In the genomic region with DNA sequence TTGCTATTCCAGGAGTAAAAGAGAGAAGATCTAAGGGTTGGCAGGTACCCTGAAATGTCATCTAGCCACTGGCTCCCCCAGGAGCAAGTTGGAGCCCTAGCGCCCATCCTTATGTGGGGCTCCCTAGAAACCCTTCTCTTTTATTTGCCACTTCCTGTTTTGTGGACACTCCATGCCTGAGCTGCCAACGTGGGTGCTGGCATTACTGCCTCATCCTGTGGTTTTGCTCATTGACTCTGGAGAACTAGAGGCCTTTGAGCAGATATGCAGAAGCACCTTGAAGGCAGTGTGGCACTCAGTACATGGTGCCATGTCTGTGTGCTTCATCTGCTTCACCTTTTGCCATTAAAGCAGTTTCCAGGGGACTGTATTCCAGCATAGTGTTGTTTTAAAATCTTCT, we compare ENCODE assay signal across 8 cellular contexts. TPM values are rescaled to one million over a fixed set of nuclear protein-coding genes. Genes with fewer than 3 reads are reported as not detected.
DNase-seq lines count a peak whose midpoint lies in the region; ATAC-seq, FAIRE-seq and TF ChIP-seq lines count a peak whose summit lies in the region.

No MANE protein-coding gene starts in this region.

- no peaks in the 10 kb centered on the region for H3K27me3 ChIP-seq in OCI-LY3 (ENCODE audit: low read depth, low read length)
- no peaks in the 10 kb centered on the region for H3K27me3 ChIP-seq in breast epithelium
- H3K27me3 ChIP-seq in psoas muscle (ENCODE audit: insufficient read depth in 3 of 3, low read length in 2 of 3) = no peaks in the 10 kb centered on the region

- peaks cover 36% of the 10 kb centered on the region for H4K20me1 ChIP-seq in OCI-LY3 (ENCODE audit: insufficient read depth, low read length)

- H3K27ac ChIP-seq in OCI-LY3 (ENCODE audit: low read length) = peak overlapping the region; percentile 98
- peak overlapping the region; percentile 74 to 76 for H3K27ac ChIP-seq in breast epithelium
- H3K27ac ChIP-seq in psoas muscle = peak overlapping the region; percentile 71

- intact Hi-C loops in breast epithelium (cut with DNase I; ENCODE audit: low total_unique reads) (no loop called here), psoas muscle (cut with DNase I) (loop anchor here in 1 of 2 donors (2.0 to 10.0 kb wide), 3 partner anchors 75 to 541 kb away; no protein-coding TSS in a partner anchor)

- peak overlapping the region; percentile 30; the same call in 1 of the 2 replicates for H3K9ac ChIP-seq in OCI-LY3 (ENCODE audit: low read length)

- H3K36me3 ChIP-seq in OCI-LY3 (replicated peaks; ENCODE audit: low read depth, low read length) (peaks cover 49% of the 10 kb centered on the region), breast epithelium (no peaks in the 10 kb centered on the region), psoas muscle (ENCODE audit: insufficient read depth in 1 of 2, low read depth in 1 of 2) (peaks cover 0 to 20% of the 10 kb centered on the region in 2 donors)

- TF ChIP-seq CTCF in OCI-LY3 (IDR thresholded peaks at IDR 0.05; ENCODE audit: low read depth, low read length) = no peak
- TF ChIP-seq CTCF in breast epithelium (IDR thresholded peaks at IDR 0.05) = no peak
- TF ChIP-seq CTCF in psoas muscle (IDR thresholded peaks at IDR 0.05) = no peak

- TF ChIP-seq POLR2A in GM12891 (IDR thresholded peaks at IDR 0.05; ENCODE audit: low read depth, low read length) (no peak), breast epithelium (IDR thresholded peaks at IDR 0.05) (no peak)

- H2AFZ ChIP-seq in OCI-LY3 (ENCODE audit: low read depth, low read length) = no peak overlapping the region

- peak overlapping the region; percentile 85 for H3K4me2 ChIP-seq in OCI-LY3 (ENCODE audit: low read length)

- H3K79me2 ChIP-seq in OCI-LY3 (ENCODE audit: low read length) = peaks cover 99% of the 10 kb centered on the region

- DNase-seq in GM12891 (ENCODE audit: insufficient read length, low spot score) (no peak), breast epithelium (ENCODE audit: low spot score in 2 of 2) (peak in 1 of 2 donors; percentile 27), psoas muscle (no peak), middle frontal gyrus (ENCODE audit: extremely low spot score, low spot score) (no peak), T-helper 9 cell (no peak), HuH-7 (ENCODE audit: low spot score) (no peak)

- H3K9me3 ChIP-seq in OCI-LY3 (ENCODE audit: insufficient read depth, low read length) = no peaks in the 10 kb centered on the region
- H3K9me3 ChIP-seq in breast epithelium = no peaks in the 10 kb centered on the region
- H3K9me3 ChIP-seq in psoas muscle = no peaks in the 10 kb centered on the region

- no peak for FAIRE-seq in GM12891 (lab: Jason Lieb, UNC)

- H3K4me3 ChIP-seq in OCI-LY3 (ENCODE audit: low read length) (0 out of 2 replicates have a peak overlapping the region, but pooled peaks have one; percentile 3), breast epithelium (no peak overlapping the region), psoas muscle (no peak overlapping the region)

- H3K4me1 ChIP-seq in OCI-LY3 (ENCODE audit: low read length) = peaks cover 96% of the 10 kb centered on the region
- peaks cover 4 to 19% of the 10 kb centered on the region in 2 donors for H3K4me1 ChIP-seq in breast epithelium
- H3K4me1 ChIP-seq in psoas muscle = peaks cover 47% of the 10 kb centered on the region

- 60 to 71% (median 65%) methylated on average over 2 of the region's 2 CpGs for WGBS in psoas muscle, 3 donors

- ATAC-seq in psoas muscle = peak; percentile 17 to 42 (median 32)
- ATAC-seq in GM18870 (IDR thresholded peaks at IDR 0.05; ENCODE audit: unreplicated experiment) = no peak

TF ChIP-seq in GM12891, 5 proteins besides CTCF, POLR2A, EP300 and RAD21:
- TF ChIP-seq SPI1 (IDR thresholded peaks at IDR 0.05; ENCODE audit: low read depth, low read length) (peak; percentile 82), PAX5 (IDR thresholded peaks at IDR 0.05; ENCODE audit: insufficient read depth, low read length, severe bottlenecking) (no peak)

RNA-seq across cellular contexts. Expression of a gene that starts 8.1 kb away (rescaled TPM):
- 25.5 TPM for polyA plus RNA-seq in GM12891 (2012; ENCODE audit: low read depth, missing spikeins)
- 10 to 100 TPM; 34.9 to 45.8 (median 42.6) TPM for total RNA-seq in breast epithelium
- total RNA-seq in psoas muscle = 10 to 100 TPM in 1 of 4 donors, 1 to 10 TPM in 3; 5.5 to 11.7 (median 6.5) TPM
- polyA plus RNA-seq in psoas muscle = 1 to 10 TPM; 2.6 to 6.4 (median 5.4) TPM
